18 cellular contexts compared by ENCODE assay signal in genomic region chr4:138297743-138298405, GRCh38.
"Had no signal": no experiment of that assay in that cellular context is flagged by ENCODE, and none has a peak within 500 bp of the region (broad histone marks: within the 10 kb centered on the region; RNA-seq: fewer than 3 reads in every experiment).

No MANE protein-coding gene starts in this region.

- H3K4me1 ChIP-seq: lower lobe of right lung, right atrium auricular region, tibial artery, uterus had no signal

- H3K4me3 ChIP-seq: lower lobe of right lung, right atrium auricular region, tibial artery, uterus had no signal

- H3K27ac Mint-ChIP-seq: activated naive CD4-positive, alpha-beta T cell treated with anti-CD3 and anti-CD28 coated beads, Interleukin-2, amount 50 U/mL, for 24 hours; brain; immature natural killer cell; naive thymus-derived CD4-positive, alpha-beta T cell; stimulated activated effector memory CD8-positive, alpha-beta T cell treated with anti-CD3 and anti-CD28 coated beads, Interleukin-12 subunit alpha, Interleukin-12 subunit beta, amount 100 ng/mL, for 72 hours had no signal

- H3K9me3 ChIP-seq: lower lobe of right lung, right atrium auricular region, tibial artery, uterus had no signal

- H3K27me3 Mint-ChIP-seq: brain; central memory CD8-positive, alpha-beta T cell had no signal

- H3K9me3 Mint-ChIP-seq: activated naive CD4-positive, alpha-beta T cell treated with anti-CD3 and anti-CD28 coated beads, Interleukin-2, amount 50 U/mL, for 24 hours; brain had no signal

- H3K4me1 Mint-ChIP-seq: activated naive CD4-positive, alpha-beta T cell treated with anti-CD3 and anti-CD28 coated beads, Interleukin-2, amount 50 U/mL, for 24 hours; central memory CD8-positive, alpha-beta T cell; immature natural killer cell; naive thymus-derived CD4-positive, alpha-beta T cell; stimulated activated effector memory CD8-positive, alpha-beta T cell treated with anti-CD3 and anti-CD28 coated beads, Interleukin-12 subunit alpha, Interleukin-12 subunit beta, amount 100 ng/mL, for 72 hours had no signal

- H3K27ac ChIP-seq: epithelial cell of prostate, lower lobe of right lung, right atrium auricular region, tibial artery, uterus had no signal

- ATAC-seq: lower lobe of right lung; naive thymus-derived CD4-positive, alpha-beta T cell; stimulated activated effector memory CD8-positive, alpha-beta T cell treated with anti-CD3 and anti-CD28 coated beads, Interleukin-12 subunit alpha, Interleukin-12 subunit beta, amount 100 ng/mL, for 72 hours had no signal

- H3K27me3 ChIP-seq: right atrium auricular region, tibial artery, uterus had no signal

- H3K36me3 ChIP-seq: lower lobe of right lung, right atrium auricular region, tibial artery, uterus had no signal

- H3K4me3 Mint-ChIP-seq: activated naive CD4-positive, alpha-beta T cell treated with anti-CD3 and anti-CD28 coated beads, Interleukin-2, amount 50 U/mL, for 24 hours; brain; central memory CD8-positive, alpha-beta T cell; immature natural killer cell; naive thymus-derived CD4-positive, alpha-beta T cell; stimulated activated effector memory CD8-positive, alpha-beta T cell treated with anti-CD3 and anti-CD28 coated beads, Interleukin-12 subunit alpha, Interleukin-12 subunit beta, amount 100 ng/mL, for 72 hours had no signal

- DNase-seq: activated CD4-positive, alpha-beta T cell treated with anti-CD3 and anti-CD28 coated beads, Interleukin-2, amount 50 U/mL, for 4 hours; activated CD4-positive, CD25-positive, alpha-beta regulatory T cell treated with anti-CD3 and anti-CD28 coated beads, Interleukin-2, amount 50 U/mL, for 72 hours; activated effector memory CD4-positive, alpha-beta T cell treated with Interleukin-2 at 50 U/mL for 16 hours; activated T-cell treated with anti-CD3 and anti-CD28 coated beads, Interleukin-2, amount 50 U/mL, for 1 hour; amniotic stem cell; effector memory CD4-positive, alpha-beta T cell; glutamatergic neuron; immature natural killer cell; lower lobe of right lung; naive thymus-derived CD4-positive, alpha-beta T cell; tibial artery; uterus had no signal

- H3K36me3 Mint-ChIP-seq: activated naive CD4-positive, alpha-beta T cell treated with anti-CD3 and anti-CD28 coated beads, Interleukin-2, amount 50 U/mL, for 24 hours; brain; naive thymus-derived CD4-positive, alpha-beta T cell; stimulated activated effector memory CD8-positive, alpha-beta T cell treated with anti-CD3 and anti-CD28 coated beads, Interleukin-12 subunit alpha, Interleukin-12 subunit beta, amount 100 ng/mL, for 72 hours had no signal
